Comparison of ENCODE assay signal across 13 cellular contexts in genomic region chr1:173507847-173508209, GRCh38. TPM values are rescaled to one million over a fixed set of nuclear protein-coding genes. Genes with fewer than 3 reads are reported as not detected.
DNase-seq lines count a peak whose midpoint lies in the region; ATAC-seq, FAIRE-seq and TF ChIP-seq lines count a peak whose summit lies in the region.
"Had no signal": no experiment of that assay in that cellular context is flagged by ENCODE, and none has a peak within 500 bp of the region (broad histone marks: within the 10 kb centered on the region; RNA-seq: fewer than 3 reads in every experiment).

No MANE protein-coding gene starts in this region.

- BruUV-seq in mammary epithelial cell (replicated peaks; lab: Mats Ljungman, UMichigan) = no TSS peak

- in situ Hi-C loops in mammary epithelial cell (cut with MboI; ENCODE audit: low sequenced_read_pairs in 2 of 2) = no loop called here

- H3K9me3 ChIP-seq in mammary epithelial cell (replicated peaks; ENCODE audit: insufficient read depth, low read length) (no peaks in the 10 kb centered on the region), thyroid gland (no peaks in the 10 kb centered on the region), body of pancreas (no peaks in the 10 kb centered on the region)
- H3K9me3 ChIP-seq: neutrophil had no signal

- DNase-seq in HPDE6-E6E7 (ENCODE audit: extremely low spot score) (peak; percentile 15), mammary epithelial cell (peak; percentile 39), thyroid gland (peak; percentile 25 to 42), GM12891 (ENCODE audit: insufficient read length, low spot score) (no peak), body of pancreas (no peak), middle frontal gyrus (ENCODE audit: extremely low spot score, low spot score) (no peak)
- DNase-seq: activated effector memory CD4-positive, alpha-beta T cell treated with Interleukin-2 at 50 U/mL for 16 hours; CD4-positive, CD25-positive, alpha-beta regulatory T cell; NCI-H187 treated with DMSO at 0.1 percent for 48 hours; T-helper 1 cell had no signal

- dilution Hi-C loops in mammary epithelial cell (cut with HindIII; ENCODE audit: low sequenced_read_pairs) = no loop called here

- 52% methylated on average over 3 of the region's 3 CpGs for WGBS in mammary epithelial cell (ENCODE audit: low coverage, missing lambda C conversion rate)
- WGBS in thyroid gland, 2 donors = 50 to 65% methylated on average over 3 of the region's 3 CpGs
- WGBS in body of pancreas, 2 donors = 68 to 82% methylated on average over 3 of the region's 3 CpGs

- FAIRE-seq in GM12891 (lab: Jason Lieb, UNC) = no peak

- H3K27me3 ChIP-seq in mammary epithelial cell (ENCODE audit: insufficient read depth, low read length) (no peaks in the 10 kb centered on the region), layer of hippocampus (ENCODE audit: control insufficient read depth, insufficient read depth, low read length) (no peaks in the 10 kb centered on the region), thyroid gland (no peaks in the 10 kb centered on the region), body of pancreas (no peaks in the 10 kb centered on the region)
- H3K27me3 ChIP-seq: neutrophil had no signal

- no peak overlapping the region for H3K4me2 ChIP-seq in mammary epithelial cell (ENCODE audit: insufficient read depth, low read depth, low read length)

- intact Hi-C loops in mammary epithelial cell (cut with micrococcal nuclease) = no loop called here
- intact Hi-C loops in thyroid gland (cut with DNase I) = no loop called here
- intact Hi-C loops in body of pancreas (cut with DNase I) = no loop called here

- TF ChIP-seq POLR2A in thyroid gland (IDR thresholded peaks at IDR 0.05) = no peak
- no peak for TF ChIP-seq POLR2A in GM12891 (IDR thresholded peaks at IDR 0.05; ENCODE audit: low read depth, low read length)
- no peak for TF ChIP-seq POLR2A in body of pancreas (IDR thresholded peaks at IDR 0.05)

- H3K36me3 ChIP-seq in mammary epithelial cell (ENCODE audit: insufficient read depth, low read length) = no peaks in the 10 kb centered on the region
- H3K36me3 ChIP-seq in thyroid gland = no peaks in the 10 kb centered on the region
- no peaks in the 10 kb centered on the region for H3K36me3 ChIP-seq in body of pancreas (replicated peaks in 1 of 2; ENCODE audit: insufficient read depth in 1 of 2, low read depth in 2 of 2)
- H3K36me3 ChIP-seq: neutrophil had no signal

- H3K79me2 ChIP-seq in mammary epithelial cell (ENCODE audit: insufficient read depth, low read length) = no peaks in the 10 kb centered on the region

- ATAC-seq in GM21737 (IDR thresholded peaks at IDR 0.05; ENCODE audit: unreplicated experiment) (no peak), body of pancreas (no peak)

- no peak overlapping the region for H3K9ac ChIP-seq in mammary epithelial cell (ENCODE audit: insufficient read depth, low read length)

- peaks cover 8% of the 10 kb centered on the region for H3K4me1 ChIP-seq in mammary epithelial cell (ENCODE audit: insufficient read depth, low read length)
- peaks cover 19 to 20% of the 10 kb centered on the region in 2 donors for H3K4me1 ChIP-seq in thyroid gland
- H3K4me1 ChIP-seq in body of pancreas = no peaks in the 10 kb centered on the region

- CTCF ChIA-PET in mammary epithelial cell (lab: Charles Lee; ENCODE audit: low non-redundant PET) = no interaction called here

- H3K27ac ChIP-seq in mammary epithelial cell (ENCODE audit: insufficient read depth, low read depth, low read length) (peak overlapping the region; percentile 19), layer of hippocampus (ENCODE audit: low read depth, low read length) (peak overlapping the region; percentile 38), thyroid gland (peak overlapping the region; percentile 79 to 96 (median 83)), body of pancreas (no peak overlapping the region)
- H3K27ac ChIP-seq: neutrophil had no signal

- TF ChIP-seq CTCF in mammary epithelial cell (conservative IDR thresholded peaks at IDR 0.05 in 1 of 2, IDR thresholded peaks at IDR 0.05 in 1 of 2; ENCODE audit: extremely low read depth in 1 of 2, insufficient read depth in 1 of 2, low read depth in 1 of 2, low read length in 2 of 2) = no peak
- no peak for TF ChIP-seq CTCF in thyroid gland (IDR thresholded peaks at IDR 0.05)
- TF ChIP-seq CTCF in body of pancreas (IDR thresholded peaks at IDR 0.05) = no peak

- H2AFZ ChIP-seq in mammary epithelial cell (ENCODE audit: low read depth, low read length) = no peak overlapping the region

- no peak overlapping the region for H3K4me3 ChIP-seq in mammary epithelial cell (replicated peaks in 1 of 3; ENCODE audit: insufficient read depth in 1 of 3, low read depth in 2 of 3, low read length in 3 of 3)
- no peak overlapping the region for H3K4me3 ChIP-seq in thyroid gland (replicated peaks in 1 of 3)
- no peak overlapping the region for H3K4me3 ChIP-seq in body of pancreas

- H4K20me1 ChIP-seq in mammary epithelial cell (ENCODE audit: insufficient read depth, low read length) = no peaks in the 10 kb centered on the region

TF ChIP-seq in GM12891, 5 proteins besides CTCF, POLR2A, EP300 and RAD21:
- TF ChIP-seq POU2F2 (IDR thresholded peaks at IDR 0.05; ENCODE audit: low read depth, low read length) = no peak
- TF ChIP-seq TAF1 (IDR thresholded peaks at IDR 0.05; ENCODE audit: low read depth, low read length) = no peak
- TF ChIP-seq POLR2AphosphoS5 (IDR thresholded peaks at IDR 0.05; ENCODE audit: low read depth, low read length) = no peak
- no peak for TF ChIP-seq PAX5 (IDR thresholded peaks at IDR 0.05; ENCODE audit: insufficient read depth, low read length, severe bottlenecking)
- TF ChIP-seq SPI1 (IDR thresholded peaks at IDR 0.05; ENCODE audit: low read depth, low read length) = no peak

RNA-seq across cellular contexts. Expression of gene PRDX6, which starts 30.7 kb away (rescaled TPM):
- 100 to 1,000 TPM; 155 to 218 TPM for total RNA-seq in mammary epithelial cell
- 254 TPM for polyA plus RNA-seq in mammary epithelial cell
- polyA minus RNA-seq in mammary epithelial cell = 257 TPM
- 100 to 1,000 TPM; 161 to 301 (median 233) TPM for total RNA-seq in thyroid gland
- polyA plus RNA-seq in GM12891 (2012; ENCODE audit: low read depth, missing spikeins) = 78.0 TPM
- 100 to 1,000 TPM in 1 of 2 donors, 10 to 100 TPM in 1; 64.1 to 222 TPM for total RNA-seq in body of pancreas

Comparison
In these comparisons a context has a peak if more than half of its experiments do, and no peak if none do; other contexts are left out.
1. DNase-seq: peak in HPDE6-E6E7 (single experiment), mammary epithelial cell (single experiment) and thyroid gland (2 of 2); none in GM12891 (single experiment), body of pancreas (0 of 4) and middle frontal gyrus (single experiment).
2. H3K27ac ChIP-seq: peak in mammary epithelial cell (single experiment), layer of hippocampus (single experiment) and thyroid gland (3 of 3); none in body of pancreas (0 of 4).